8 cellular contexts compared by ENCODE assay signal in the genomic region with DNA sequence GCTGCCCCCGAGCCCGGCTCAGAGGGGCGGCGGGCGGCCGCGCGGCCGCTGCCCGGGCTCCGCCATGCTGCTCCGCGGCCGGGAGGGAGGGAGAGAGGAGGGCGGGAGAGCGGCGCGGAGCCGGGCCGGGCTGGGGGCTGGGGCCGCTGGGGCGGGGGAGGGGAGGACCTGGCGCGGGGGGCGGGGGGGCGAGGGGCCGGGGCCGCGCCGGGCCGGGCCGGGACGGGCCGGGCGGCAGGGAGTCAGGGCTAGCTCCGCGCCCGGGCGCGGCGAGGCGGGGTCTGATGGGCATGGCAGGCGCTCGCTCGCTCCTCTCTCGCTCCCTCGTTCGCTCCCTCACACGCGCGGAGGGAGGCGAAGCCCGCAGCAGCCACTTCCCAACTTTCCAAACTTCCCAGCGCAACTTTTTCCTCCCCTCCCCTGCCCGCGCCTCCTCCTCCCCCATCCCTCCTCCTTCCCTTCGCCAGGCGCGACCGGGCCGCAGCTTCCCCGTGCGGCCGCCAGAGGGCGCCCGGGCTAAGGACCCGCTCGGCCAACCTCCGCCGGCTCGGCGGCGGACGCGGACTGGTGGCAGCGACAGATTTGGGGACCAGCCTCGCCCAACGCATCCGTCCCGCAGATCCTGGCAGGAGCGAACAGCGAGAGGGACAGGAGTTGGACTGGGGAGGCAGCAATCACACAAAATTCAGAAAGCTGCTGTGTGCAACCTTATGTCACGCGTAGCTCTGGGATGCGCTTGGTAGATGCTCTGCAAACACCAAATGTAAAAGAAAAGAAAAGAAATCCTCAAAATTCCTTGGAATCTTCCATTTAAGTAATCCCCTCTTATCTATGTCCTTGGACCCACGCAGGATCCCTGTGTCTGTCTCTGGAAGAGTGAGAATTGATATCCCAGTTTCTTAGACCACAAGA. TPM values are rescaled to one million over a fixed set of nuclear protein-coding genes. Genes with fewer than 3 reads are reported as not detected.
DNase-seq lines count a peak whose midpoint lies in the region; ATAC-seq and TF ChIP-seq lines count a peak whose summit lies in the region.

A gene (minus strand): TSS at position 97 of the 912 bp plus-strand sequence.

- DNase-seq in AG08395 (ENCODE audit: low spot score) (peak; percentile 86), OCI-M1 (lab: John Stamatoyannopoulos, UW) (peak; percentile 9), fibroblast of pulmonary artery (ENCODE audit: low read depth) (peak; percentile 69), natural killer cell (peak; percentile 63)
- peak; percentile 49 for DNase-seq in activated T-helper 1 cell treated with anti-CD3 and anti-CD28 coated beads, Interleukin-12 subunit alpha, Interleukin-12 subunit beta, Interleukin-2, Interleukin-4 antibody, amounts not matched to agents 30 ng/mL and 10 ng/mL and 1 ng/mL, durations not matched to agents 14 hours and 24 hours and 36 hours (ENCODE audit: low spot score)
- peak; percentile 56 for DNase-seq in stimulated activated naive B cell treated with anti-CD40 and anti-IgM and Interleukin-4, amounts not matched to agents 10 μg/mL and 1 μg/mL and 100 μg/mL, for 72 hours

- peak; percentile 79 for ATAC-seq in GM18907 (IDR thresholded peaks at IDR 0.05; ENCODE audit: unreplicated experiment)
- peak; percentile 92 for ATAC-seq in HG03159 (IDR thresholded peaks at IDR 0.05; ENCODE audit: unreplicated experiment)
- ATAC-seq in natural killer cell: peak; percentile 75 to 95 (median 83)
- peak; percentile 80 to 84 for ATAC-seq in stimulated activated naive B cell treated with anti-CD40 and anti-IgM and Interleukin-4, amounts not matched to agents 10 μg/mL and 1 μg/mL and 100 μg/mL, for 72 hours (replicated peaks)

- H3K4me3 Mint-ChIP-seq in activated T-helper 1 cell treated with anti-CD3 and anti-CD28 coated beads, Interleukin-12 subunit alpha, Interleukin-12 subunit beta, Interleukin-2, Interleukin-4 antibody, amounts not matched to agents 30 ng/mL and 10 ng/mL and 1 ng/mL, durations not matched to agents 14 hours and 24 hours and 36 hours: peak within 1 kb of the TSS; percentile 62
- H3K4me3 Mint-ChIP-seq in natural killer cell: peak within 1 kb of the TSS; percentile 73
- peak within 1 kb of the TSS; percentile 71 to 80 for H3K4me3 Mint-ChIP-seq in stimulated activated naive B cell treated with anti-CD40 and anti-IgM and Interleukin-4, amounts not matched to agents 10 μg/mL and 1 μg/mL and 100 μg/mL, for 72 hours

- TF ChIP-seq CTCF in fibroblast of pulmonary artery (IDR thresholded peaks at IDR 0.05; ENCODE audit: low read length, missing control alignments): peak; percentile 50
- TF ChIP-seq CTCF in natural killer cell (IDR thresholded peaks at IDR 0.05): peak; percentile 90

- intact Hi-C loops in activated T-helper 1 cell treated with anti-CD3 and anti-CD28 coated beads, Interleukin-12 subunit alpha, Interleukin-12 subunit beta, Interleukin-2, Interleukin-4 antibody, amounts not matched to agents 30 ng/mL and 10 ng/mL and 1 ng/mL, durations not matched to agents 14 hours and 24 hours and 36 hours (cut with micrococcal nuclease): loop anchor here (2.0 kb wide), 1 partner anchor 205 kb away; no protein-coding TSS in a partner anchor
- intact Hi-C loops in natural killer cell (cut with micrococcal nuclease): loop anchor here (2.0 kb wide), 1 partner anchor 239 kb away; no protein-coding TSS in a partner anchor

- no peaks in the 10 kb centered on the region for H3K4me1 Mint-ChIP-seq in activated T-helper 1 cell treated with anti-CD3 and anti-CD28 coated beads, Interleukin-12 subunit alpha, Interleukin-12 subunit beta, Interleukin-2, Interleukin-4 antibody, amounts not matched to agents 30 ng/mL and 10 ng/mL and 1 ng/mL, durations not matched to agents 14 hours and 24 hours and 36 hours (ENCODE audit: low read depth)
- peaks cover 0 to 13% of the 10 kb centered on the region in 2 donors for H3K4me1 Mint-ChIP-seq in natural killer cell
- H3K4me1 Mint-ChIP-seq in stimulated activated naive B cell treated with anti-CD40 and anti-IgM and Interleukin-4, amounts not matched to agents 10 μg/mL and 1 μg/mL and 100 μg/mL, for 72 hours: peaks cover 6 to 13% of the 10 kb centered on the region in 2 donors

- no peaks in the 10 kb centered on the region for H3K36me3 Mint-ChIP-seq in activated T-helper 1 cell treated with anti-CD3 and anti-CD28 coated beads, Interleukin-12 subunit alpha, Interleukin-12 subunit beta, Interleukin-2, Interleukin-4 antibody, amounts not matched to agents 30 ng/mL and 10 ng/mL and 1 ng/mL, durations not matched to agents 14 hours and 24 hours and 36 hours (ENCODE audit: low read depth)
- H3K36me3 Mint-ChIP-seq in natural killer cell: no peaks in the 10 kb centered on the region
- H3K36me3 Mint-ChIP-seq in stimulated activated naive B cell treated with anti-CD40 and anti-IgM and Interleukin-4, amounts not matched to agents 10 μg/mL and 1 μg/mL and 100 μg/mL, for 72 hours: peaks cover 0 to 1% of the 10 kb centered on the region in 2 donors

- no peaks in the 10 kb centered on the region for H3K9me3 Mint-ChIP-seq in activated T-helper 1 cell treated with anti-CD3 and anti-CD28 coated beads, Interleukin-12 subunit alpha, Interleukin-12 subunit beta, Interleukin-2, Interleukin-4 antibody, amounts not matched to agents 30 ng/mL and 10 ng/mL and 1 ng/mL, durations not matched to agents 14 hours and 24 hours and 36 hours
- no peaks in the 10 kb centered on the region for H3K9me3 Mint-ChIP-seq in natural killer cell
- H3K9me3 Mint-ChIP-seq in stimulated activated naive B cell treated with anti-CD40 and anti-IgM and Interleukin-4, amounts not matched to agents 10 μg/mL and 1 μg/mL and 100 μg/mL, for 72 hours: no peaks in the 10 kb centered on the region

- peak within 1 kb of the TSS; percentile 47 for H3K4me3 ChIP-seq in fibroblast of pulmonary artery (replicated peaks; ENCODE audit: low read depth, low read length)

- H3K27ac Mint-ChIP-seq in activated T-helper 1 cell treated with anti-CD3 and anti-CD28 coated beads, Interleukin-12 subunit alpha, Interleukin-12 subunit beta, Interleukin-2, Interleukin-4 antibody, amounts not matched to agents 30 ng/mL and 10 ng/mL and 1 ng/mL, durations not matched to agents 14 hours and 24 hours and 36 hours: peak within 1 kb of the TSS; percentile 24
- no peak within 1 kb of the TSS for H3K27ac Mint-ChIP-seq in natural killer cell
- no peak within 1 kb of the TSS for H3K27ac Mint-ChIP-seq in stimulated activated naive B cell treated with anti-CD40 and anti-IgM and Interleukin-4, amounts not matched to agents 10 μg/mL and 1 μg/mL and 100 μg/mL, for 72 hours

- H3K27me3 Mint-ChIP-seq in activated T-helper 1 cell treated with anti-CD3 and anti-CD28 coated beads, Interleukin-12 subunit alpha, Interleukin-12 subunit beta, Interleukin-2, Interleukin-4 antibody, amounts not matched to agents 30 ng/mL and 10 ng/mL and 1 ng/mL, durations not matched to agents 14 hours and 24 hours and 36 hours (ENCODE audit: insufficient read depth): peaks cover 44% of the 10 kb centered on the region
- peaks cover 54 to 62% of the 10 kb centered on the region in 2 donors for H3K27me3 Mint-ChIP-seq in natural killer cell (ENCODE audit: low read depth in 2 of 2)
- H3K27me3 Mint-ChIP-seq in stimulated activated naive B cell treated with anti-CD40 and anti-IgM and Interleukin-4, amounts not matched to agents 10 μg/mL and 1 μg/mL and 100 μg/mL, for 72 hours: peaks cover 58 to 73% of the 10 kb centered on the region in 2 donors

RNA-seq across cellular contexts. Expression of the gene that starts here (rescaled TPM):
- not detected in 2 replicates for total RNA-seq in activated T-helper 1 cell treated with anti-CD3 and anti-CD28 coated beads, Interleukin-12 subunit alpha, Interleukin-12 subunit beta, Interleukin-2, Interleukin-4 antibody, amounts not matched to agents 30 ng/mL and 10 ng/mL and 1 ng/mL, durations not matched to agents 14 hours and 24 hours and 36 hours
- not detected for total RNA-seq in natural killer cell

Comparison
In these comparisons a context has a peak if more than half of its experiments do, and no peak if none do; other contexts are left out.
1. Peak in every context shown above with its lines: DNase-seq, ATAC-seq and H3K4me3 ChIP-seq.
2. Peak in DNase-seq in activated T-helper 1 cell treated with anti-CD3 and anti-CD28 coated beads, Interleukin-12 subunit alpha, Interleukin-12 subunit beta, Interleukin-2, Interleukin-4 antibody, amounts not matched to agents 30 ng/mL and 10 ng/mL and 1 ng/mL, durations not matched to agents 14 hours and 24 hours and 36 hours; RNA of the gene not detected or under 1 TPM.
3. Peak in DNase-seq and ATAC-seq in natural killer cell; RNA of the gene not detected or under 1 TPM.
4. DNase-seq: peak in every context shown above with its lines; median percentile 86 in AG08395; 69 in fibroblast of pulmonary artery; 63 in natural killer cell; 56 in stimulated activated naive B cell treated with anti-CD40 and anti-IgM and Interleukin-4, amounts not matched to agents 10 μg/mL and 1 μg/mL and 100 μg/mL, for 72 hours; 49 in activated T-helper 1 cell treated with anti-CD3 and anti-CD28 coated beads, Interleukin-12 subunit alpha, Interleukin-12 subunit beta, Interleukin-2, Interleukin-4 antibody, amounts not matched to agents 30 ng/mL and 10 ng/mL and 1 ng/mL, durations not matched to agents 14 hours and 24 hours and 36 hours; 9 in OCI-M1.